Comparison of ENCODE assay signal across 1 cellular context in the genomic region with DNA sequence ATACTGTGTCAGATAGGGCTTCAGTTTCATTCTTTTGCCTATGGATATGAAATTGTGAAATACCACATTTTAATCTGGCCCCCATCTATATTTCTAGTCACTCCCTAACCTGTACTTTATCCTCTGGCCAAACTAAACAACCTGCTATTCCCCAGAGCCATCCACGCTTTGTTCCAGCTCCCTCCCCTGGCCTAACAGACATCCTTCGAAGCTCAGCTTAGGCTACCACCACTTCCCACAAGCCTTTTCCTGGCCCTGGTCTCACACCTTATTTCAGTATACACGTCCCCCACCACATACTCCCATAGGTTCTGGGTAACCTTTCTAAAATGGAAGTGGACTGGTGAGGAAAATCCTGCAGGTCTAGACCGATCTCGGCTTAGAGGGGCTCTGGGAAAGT.
TF ChIP-seq lines count a peak whose summit lies in the region.

No MANE protein-coding gene starts in this region.

TF ChIP-seq in GM23338, 12 proteins besides CTCF, POLR2A, EP300 and RAD21 (continued from another document):
- TF ChIP-seq EZH2 (IDR thresholded peaks at IDR 0.05; ENCODE audit: low read depth, unreplicated experiment) (no peak), EZH2phosphoT487 (IDR thresholded peaks at IDR 0.05; ENCODE audit: unreplicated experiment) (no peak), ZNF331 (CRISPR knock-in tag; IDR thresholded peaks at IDR 0.05; ENCODE audit: low read depth) (no peak), NANOG (IDR thresholded peaks at IDR 0.05; ENCODE audit: borderline replicate concordance) (no peak), STAT1 (IDR thresholded peaks at IDR 0.05; ENCODE audit: unreplicated experiment) (no peak)
- TF ChIP-seq, protein P1, sequence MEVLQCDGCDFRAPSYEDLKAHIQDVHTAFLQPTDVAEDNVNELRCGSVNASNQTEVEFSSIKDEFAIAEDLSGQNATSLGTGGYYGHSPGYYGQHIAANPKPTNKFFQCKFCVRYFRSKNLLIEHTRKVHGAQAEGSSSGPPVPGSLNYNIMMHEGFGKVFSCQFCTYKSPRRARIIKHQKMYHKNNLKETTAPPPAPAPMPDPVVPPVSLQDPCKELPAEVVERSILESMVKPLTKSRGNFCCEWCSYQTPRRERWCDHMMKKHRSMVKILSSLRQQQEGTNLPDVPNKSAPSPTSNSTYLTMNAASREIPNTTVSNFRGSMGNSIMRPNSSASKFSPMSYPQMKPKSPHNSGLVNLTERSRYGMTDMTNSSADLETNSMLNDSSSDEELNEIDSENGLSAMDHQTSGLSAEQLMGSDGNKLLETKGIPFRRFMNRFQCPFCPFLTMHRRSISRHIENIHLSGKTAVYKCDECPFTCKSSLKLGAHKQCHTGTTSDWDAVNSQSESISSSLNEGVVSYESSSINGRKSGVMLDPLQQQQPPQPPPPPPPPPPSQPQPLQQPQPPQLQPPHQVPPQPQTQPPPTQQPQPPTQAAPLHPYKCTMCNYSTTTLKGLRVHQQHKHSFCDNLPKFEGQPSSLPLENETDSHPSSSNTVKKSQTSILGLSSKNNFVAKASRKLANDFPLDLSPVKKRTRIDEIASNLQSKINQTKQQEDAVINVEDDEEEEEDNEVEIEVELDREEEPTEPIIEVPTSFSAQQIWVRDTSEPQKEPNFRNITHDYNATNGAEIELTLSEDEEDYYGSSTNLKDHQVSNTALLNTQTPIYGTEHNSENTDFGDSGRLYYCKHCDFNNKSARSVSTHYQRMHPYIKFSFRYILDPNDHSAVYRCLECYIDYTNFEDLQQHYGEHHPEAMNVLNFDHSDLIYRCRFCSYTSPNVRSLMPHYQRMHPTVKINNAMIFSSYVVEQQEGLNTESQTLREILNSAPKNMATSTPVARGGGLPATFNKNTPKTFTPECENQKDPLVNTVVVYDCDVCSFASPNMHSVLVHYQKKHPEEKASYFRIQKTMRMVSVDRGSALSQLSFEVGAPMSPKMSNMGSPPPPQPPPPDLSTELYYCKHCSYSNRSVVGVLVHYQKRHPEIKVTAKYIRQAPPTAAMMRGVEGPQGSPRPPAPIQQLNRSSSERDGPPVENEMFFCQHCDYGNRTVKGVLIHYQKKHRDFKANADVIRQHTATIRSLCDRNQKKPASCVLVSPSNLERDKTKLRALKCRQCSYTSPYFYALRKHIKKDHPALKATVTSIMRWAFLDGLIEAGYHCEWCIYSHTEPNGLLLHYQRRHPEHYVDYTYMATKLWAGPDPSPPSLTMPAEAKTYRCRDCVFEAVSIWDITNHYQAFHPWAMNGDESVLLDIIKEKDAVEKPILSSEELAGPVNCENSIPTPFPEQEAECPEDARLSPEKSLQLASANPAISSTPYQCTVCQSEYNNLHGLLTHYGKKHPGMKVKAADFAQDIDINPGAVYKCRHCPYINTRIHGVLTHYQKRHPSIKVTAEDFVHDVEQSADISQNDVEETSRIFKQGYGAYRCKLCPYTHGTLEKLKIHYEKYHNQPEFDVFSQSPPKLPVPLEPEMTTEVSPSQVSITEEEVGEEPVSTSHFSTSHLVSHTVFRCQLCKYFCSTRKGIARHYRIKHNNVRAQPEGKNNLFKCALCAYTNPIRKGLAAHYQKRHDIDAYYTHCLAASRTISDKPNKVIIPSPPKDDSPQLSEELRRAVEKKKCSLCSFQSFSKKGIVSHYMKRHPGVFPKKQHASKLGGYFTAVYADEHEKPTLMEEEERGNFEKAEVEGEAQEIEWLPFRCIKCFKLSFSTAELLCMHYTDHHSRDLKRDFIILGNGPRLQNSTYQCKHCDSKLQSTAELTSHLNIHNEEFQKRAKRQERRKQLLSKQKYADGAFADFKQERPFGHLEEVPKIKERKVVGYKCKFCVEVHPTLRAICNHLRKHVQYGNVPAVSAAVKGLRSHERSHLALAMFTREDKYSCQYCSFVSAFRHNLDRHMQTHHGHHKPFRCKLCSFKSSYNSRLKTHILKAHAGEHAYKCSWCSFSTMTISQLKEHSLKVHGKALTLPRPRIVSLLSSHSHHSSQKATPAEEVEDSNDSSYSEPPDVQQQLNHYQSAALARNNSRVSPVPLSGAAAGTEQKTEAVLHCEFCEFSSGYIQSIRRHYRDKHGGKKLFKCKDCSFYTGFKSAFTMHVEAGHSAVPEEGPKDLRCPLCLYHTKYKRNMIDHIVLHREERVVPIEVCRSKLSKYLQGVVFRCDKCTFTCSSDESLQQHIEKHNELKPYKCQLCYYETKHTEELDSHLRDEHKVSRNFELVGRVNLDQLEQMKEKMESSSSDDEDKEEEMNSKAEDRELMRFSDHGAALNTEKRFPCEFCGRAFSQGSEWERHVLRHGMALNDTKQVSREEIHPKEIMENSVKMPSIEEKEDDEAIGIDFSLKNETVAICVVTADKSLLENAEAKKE (CRISPR knock-in tag; IDR thresholded peaks at IDR 0.05): no peak
TF ChIP-seq in GM23338: peak in this region for 0.
